1 cellular context compared by ENCODE assay signal in the genomic region with DNA sequence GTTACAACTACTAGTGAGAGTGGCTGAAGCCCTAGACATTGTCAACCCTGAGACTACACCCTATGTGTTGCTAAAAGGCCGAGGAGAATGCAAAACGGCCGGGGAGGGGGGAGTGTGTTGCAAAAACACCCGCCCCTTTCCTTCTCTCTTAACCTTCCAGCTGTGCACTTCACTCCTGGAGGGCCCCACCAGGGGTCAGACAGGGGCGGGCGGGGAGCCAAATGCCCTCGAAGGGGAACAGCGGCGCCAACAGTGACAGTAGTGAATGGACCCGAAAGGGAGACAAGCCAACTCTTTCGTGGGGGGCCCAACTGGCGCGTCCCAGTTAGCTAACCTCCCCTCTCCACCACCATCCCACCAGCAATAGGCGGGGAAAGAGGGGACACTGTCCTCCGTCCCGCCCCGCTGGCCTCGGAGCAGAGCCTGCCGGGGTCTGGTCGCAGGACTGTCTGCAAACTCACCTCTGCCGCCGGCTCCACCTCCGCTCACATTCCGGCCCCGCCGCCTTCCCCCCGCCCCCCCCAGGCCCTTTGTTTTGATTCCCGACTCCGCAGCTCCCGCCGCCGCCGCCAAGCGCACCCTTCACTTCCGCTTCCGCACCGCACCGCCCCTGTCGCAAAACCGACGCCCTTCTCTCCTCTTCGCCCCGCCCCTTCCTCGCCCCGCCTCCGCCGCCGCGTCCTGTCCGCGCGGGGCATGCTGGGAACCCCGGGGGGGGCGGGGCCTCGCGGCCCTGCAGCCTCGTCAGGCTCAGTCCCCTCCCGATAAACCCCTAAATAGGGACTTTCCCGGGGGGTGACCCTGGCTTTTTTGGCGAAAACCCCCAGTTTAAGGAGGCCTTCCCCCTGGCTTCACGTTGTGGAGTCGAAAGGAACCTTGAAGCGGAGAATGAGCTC.
TF ChIP-seq lines count a peak whose summit lies in the region.

A gene with protein sequence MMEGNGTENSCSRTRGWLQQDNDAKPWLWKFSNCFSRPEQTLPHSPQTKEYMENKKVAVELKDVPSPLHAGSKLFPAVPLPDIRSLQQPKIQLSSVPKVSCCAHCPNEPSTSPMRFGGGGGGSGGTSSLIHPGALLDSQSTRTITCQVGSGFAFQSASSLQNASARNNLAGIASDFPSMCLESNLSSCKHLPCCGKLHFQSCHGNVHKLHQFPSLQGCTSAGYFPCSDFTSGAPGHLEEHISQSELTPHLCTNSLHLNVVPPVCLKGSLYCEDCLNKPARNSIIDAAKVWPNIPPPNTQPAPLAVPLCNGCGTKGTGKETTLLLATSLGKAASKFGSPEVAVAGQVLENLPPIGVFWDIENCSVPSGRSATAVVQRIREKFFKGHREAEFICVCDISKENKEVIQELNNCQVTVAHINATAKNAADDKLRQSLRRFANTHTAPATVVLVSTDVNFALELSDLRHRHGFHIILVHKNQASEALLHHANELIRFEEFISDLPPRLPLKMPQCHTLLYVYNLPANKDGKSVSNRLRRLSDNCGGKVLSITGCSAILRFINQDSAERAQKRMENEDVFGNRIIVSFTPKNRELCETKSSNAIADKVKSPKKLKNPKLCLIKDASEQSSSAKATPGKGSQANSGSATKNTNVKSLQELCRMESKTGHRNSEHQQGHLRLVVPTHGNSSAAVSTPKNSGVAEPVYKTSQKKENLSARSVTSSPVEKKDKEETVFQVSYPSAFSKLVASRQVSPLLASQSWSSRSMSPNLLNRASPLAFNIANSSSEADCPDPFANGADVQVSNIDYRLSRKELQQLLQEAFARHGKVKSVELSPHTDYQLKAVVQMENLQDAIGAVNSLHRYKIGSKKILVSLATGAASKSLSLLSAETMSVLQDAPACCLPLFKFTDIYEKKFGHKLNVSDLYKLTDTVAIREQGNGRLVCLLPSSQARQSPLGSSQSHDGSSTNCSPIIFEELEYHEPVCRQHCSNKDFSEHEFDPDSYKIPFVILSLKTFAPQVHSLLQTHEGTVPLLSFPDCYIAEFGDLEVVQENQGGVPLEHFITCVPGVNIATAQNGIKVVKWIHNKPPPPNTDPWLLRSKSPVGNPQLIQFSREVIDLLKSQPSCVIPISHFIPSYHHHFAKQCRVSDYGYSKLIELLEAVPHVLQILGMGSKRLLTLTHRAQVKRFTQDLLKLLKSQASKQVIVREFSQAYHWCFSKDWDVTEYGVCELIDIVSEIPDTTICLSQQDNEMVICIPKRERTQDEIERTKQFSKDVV (N-terminal part only) (minus strand): TSS at position 598 of the 896 bp plus-strand sequence. CDS start 3,921 bp downstream, outside the sequence.

TF ChIP-seq in WTC11, 78 proteins besides CTCF, POLR2A, EP300 and RAD21 (continued from another document):
- TF ChIP-seq ARID4B (CRISPR knock-in tag; IDR thresholded peaks at IDR 0.05; ENCODE audit: borderline replicate concordance) (peak; percentile 41; the same call in 1 of the 2 replicates), GABPB1 (CRISPR knock-in tag; IDR thresholded peaks at IDR 0.05) (peak; percentile 56; the same call in 1 of the 2 replicates), FOXP1 (CRISPR knock-in tag; IDR thresholded peaks at IDR 0.05; ENCODE audit: borderline replicate concordance) (0 out of 2 replicates have a peak, but pooled peaks have one; percentile 56), NFE2L1 (CRISPR knock-in tag; IDR thresholded peaks at IDR 0.05) (no peak)
- TF ChIP-seq, protein P1, sequence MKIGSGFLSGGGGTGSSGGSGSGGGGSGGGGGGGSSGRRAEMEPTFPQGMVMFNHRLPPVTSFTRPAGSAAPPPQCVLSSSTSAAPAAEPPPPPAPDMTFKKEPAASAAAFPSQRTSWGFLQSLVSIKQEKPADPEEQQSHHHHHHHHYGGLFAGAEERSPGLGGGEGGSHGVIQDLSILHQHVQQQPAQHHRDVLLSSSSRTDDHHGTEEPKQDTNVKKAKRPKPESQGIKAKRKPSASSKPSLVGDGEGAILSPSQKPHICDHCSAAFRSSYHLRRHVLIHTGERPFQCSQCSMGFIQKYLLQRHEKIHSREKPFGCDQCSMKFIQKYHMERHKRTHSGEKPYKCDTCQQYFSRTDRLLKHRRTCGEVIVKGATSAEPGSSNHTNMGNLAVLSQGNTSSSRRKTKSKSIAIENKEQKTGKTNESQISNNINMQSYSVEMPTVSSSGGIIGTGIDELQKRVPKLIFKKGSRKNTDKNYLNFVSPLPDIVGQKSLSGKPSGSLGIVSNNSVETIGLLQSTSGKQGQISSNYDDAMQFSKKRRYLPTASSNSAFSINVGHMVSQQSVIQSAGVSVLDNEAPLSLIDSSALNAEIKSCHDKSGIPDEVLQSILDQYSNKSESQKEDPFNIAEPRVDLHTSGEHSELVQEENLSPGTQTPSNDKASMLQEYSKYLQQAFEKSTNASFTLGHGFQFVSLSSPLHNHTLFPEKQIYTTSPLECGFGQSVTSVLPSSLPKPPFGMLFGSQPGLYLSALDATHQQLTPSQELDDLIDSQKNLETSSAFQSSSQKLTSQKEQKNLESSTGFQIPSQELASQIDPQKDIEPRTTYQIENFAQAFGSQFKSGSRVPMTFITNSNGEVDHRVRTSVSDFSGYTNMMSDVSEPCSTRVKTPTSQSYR (CRISPR knock-in tag; IDR thresholded peaks at IDR 0.05) = 0 out of 2 replicates have a peak, but pooled peaks have one; percentile 32
TF ChIP-seq in WTC11: peak in this region for 9.
